ENCODE assay signal across 16 cellular contexts in the genomic region with DNA sequence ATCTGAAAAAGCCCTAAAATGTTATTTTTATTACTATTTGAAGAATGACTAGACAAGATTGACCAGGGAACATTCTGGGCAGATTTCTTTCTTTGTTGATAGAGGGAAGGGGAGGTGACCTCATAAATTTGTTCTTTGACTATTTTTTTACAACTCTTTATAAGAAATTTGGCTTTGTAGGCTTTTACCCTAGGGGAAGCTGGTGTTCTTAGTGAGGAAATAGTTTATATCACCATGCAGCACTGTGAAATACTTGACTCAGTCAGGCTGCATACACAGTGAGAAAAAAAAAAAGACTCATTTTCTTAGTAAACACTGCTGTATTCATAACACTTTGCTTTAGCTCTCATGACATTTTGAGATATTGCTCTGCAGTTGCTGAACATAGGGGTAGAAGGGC.
DNase-seq lines count a peak whose midpoint lies in the region; ATAC-seq and TF ChIP-seq lines count a peak whose summit lies in the region.
"Had no signal": no experiment of that assay in that cellular context is flagged by ENCODE, and none has a peak within 500 bp of the region (broad histone marks: within the 10 kb centered on the region; RNA-seq: fewer than 3 reads in every experiment).

No MANE protein-coding gene starts in this region.

- no peak overlapping the region for H3K4me3 ChIP-seq in cardiac fibroblast (replicated peaks in 1 of 2; ENCODE audit: low read depth in 2 of 2, low read length in 2 of 2)
- H3K4me3 ChIP-seq in psoas muscle, result no peak overlapping the region
- H3K4me3 ChIP-seq in aorta (ENCODE audit: low read length in 2 of 2), result no peak overlapping the region

- H3K4me1 ChIP-seq in psoas muscle (no peaks in the 10 kb centered on the region), aorta (ENCODE audit: control insufficient read depth in 1 of 2, insufficient read depth in 2 of 2, low read length in 2 of 2) (no peaks in the 10 kb centered on the region)

- H3K36me3 ChIP-seq in psoas muscle (ENCODE audit: insufficient read depth in 1 of 2, low read depth in 1 of 2) (no peaks in the 10 kb centered on the region), aorta (ENCODE audit: control insufficient read depth in 1 of 2, insufficient read depth in 2 of 2, low read length in 1 of 2) (no peaks in the 10 kb centered on the region)

- H3K9me3 ChIP-seq in psoas muscle (no peaks in the 10 kb centered on the region), aorta (ENCODE audit: control insufficient read depth, low read length) (peaks cover 2% of the 10 kb centered on the region)

- H3K27ac ChIP-seq in psoas muscle (no peak overlapping the region), aorta (ENCODE audit: low read depth in 1 of 2, low read length in 2 of 2) (no peak overlapping the region)

- DNase-seq in cardiac fibroblast (ENCODE audit: low read depth in 2 of 2) (peak; percentile 23 to 34), left cardiac atrium (no peak), psoas muscle (no peak), aorta (no peak), NCI-H2171 (lab: John Stamatoyannopoulos, UW) (no peak), putamen (ENCODE audit: low spot score) (no peak)
- DNase-seq: activated CD4-positive, alpha-beta T cell treated with anti-CD3 and anti-CD28 coated beads, Interleukin-2, amount 50 U/mL, for 4 hours; activated naive CD4-positive, alpha-beta T cell; anterior cingulate cortex; COR-L47; EL; GOT3; natural killer cell; NCI-H345; retina had no signal

- H3K27me3 ChIP-seq in psoas muscle (ENCODE audit: insufficient read depth in 3 of 3, low read length in 2 of 3), result no peaks in the 10 kb centered on the region
- no peaks in the 10 kb centered on the region for H3K27me3 ChIP-seq in aorta (ENCODE audit: control insufficient read depth in 1 of 2, insufficient read depth in 2 of 2, low read length in 1 of 2)

- ATAC-seq in left cardiac atrium, result peak; percentile 76 to 88
- ATAC-seq in psoas muscle, result peak in 3 of 4 donors; percentile 46 to 80 (median 57)
- ATAC-seq in aorta (ENCODE audit: low FRiP score), result peak; percentile 83
- no peak for ATAC-seq in HG03520 (IDR thresholded peaks at IDR 0.05; ENCODE audit: unreplicated experiment)
- ATAC-seq: natural killer cell had no signal

- intact Hi-C loops in left cardiac atrium (cut with DNase I), result no loop called here
- intact Hi-C loops in psoas muscle (cut with DNase I), result no loop called here
- intact Hi-C loops in aorta (cut with DNase I), result no loop called here

- no peak for TF ChIP-seq CTCF in cardiac fibroblast (IDR thresholded peaks at IDR 0.05; ENCODE audit: low read depth, low read length)
- no peak for TF ChIP-seq CTCF in psoas muscle (IDR thresholded peaks at IDR 0.05)

Comparison
In these comparisons a context has a peak if more than half of its experiments do, and no peak if none do; other contexts are left out.
1. DNase-seq: peak in cardiac fibroblast (2 of 2); none in left cardiac atrium (single experiment), psoas muscle (0 of 2), aorta (0 of 2), NCI-H2171 (single experiment) and putamen (single experiment).